12 cellular contexts compared by ENCODE assay signal in genomic region chr1:207827488-207827830, GRCh38.
DNase-seq lines count a peak whose midpoint lies in the region; ATAC-seq and TF ChIP-seq lines count a peak whose summit lies in the region.
"Had no signal": no experiment of that assay in that cellular context is flagged by ENCODE, and none has a peak within 500 bp of the region (broad histone marks: within the 10 kb centered on the region; RNA-seq: fewer than 3 reads in every experiment).

No MANE protein-coding gene starts in this region.

- no peaks in the 10 kb centered on the region for H3K9me3 ChIP-seq in CD8-positive, alpha-beta T cell (ENCODE audit: low read length)
- H3K9me3 ChIP-seq in T-helper 17 cell (ENCODE audit: control insufficient read depth, low read length, poor library complexity, severe bottlenecking) (no peaks in the 10 kb centered on the region), right atrium auricular region (no peaks in the 10 kb centered on the region), skeletal muscle satellite cell (replicated peaks; ENCODE audit: low read length) (no peaks in the 10 kb centered on the region)

- peaks cover 74% of the 10 kb centered on the region for H3K4me1 ChIP-seq in CD8-positive, alpha-beta T cell (ENCODE audit: insufficient read depth, low read length)
- H3K4me1 ChIP-seq in right atrium auricular region (peaks cover 0 to 84% of the 10 kb centered on the region in 2 donors), skeletal muscle satellite cell (ENCODE audit: control insufficient read depth, insufficient read depth, low read length) (peaks cover 66% of the 10 kb centered on the region)

- H3K9ac ChIP-seq in skeletal muscle satellite cell (ENCODE audit: low read depth, low read length) = peak overlapping the region; percentile 70

- no peaks in the 10 kb centered on the region for H3K9me3 Mint-ChIP-seq in CD8-positive, alpha-beta T cell
- H3K9me3 Mint-ChIP-seq: endodermal cell had no signal

- POLR2A ChIA-PET in CD8-positive, alpha-beta T cell (lab: Charles Lee) = interaction anchor here (1.2 to 3.0 kb wide), 4 partner anchors 34 to 40 kb away, joined by 3 to 17 read pairs (median 6); no protein-coding TSS in a partner anchor

- no peak overlapping the region for H3K27ac ChIP-seq in CD8-positive, alpha-beta T cell (ENCODE audit: low read depth, low read length)
- peak overlapping the region; percentile 94 to 96 for H3K27ac ChIP-seq in right atrium auricular region

- H3K4me2 ChIP-seq in skeletal muscle satellite cell (ENCODE audit: low read length) = no peak overlapping the region

- H3K36me3 Mint-ChIP-seq in CD8-positive, alpha-beta T cell = peaks cover 20% of the 10 kb centered on the region
- peaks cover 8% of the 10 kb centered on the region for H3K36me3 Mint-ChIP-seq in T-helper 17 cell (ENCODE audit: low read depth)

- no peaks in the 10 kb centered on the region for H3K27me3 ChIP-seq in CD8-positive, alpha-beta T cell (ENCODE audit: insufficient read depth, low read length)
- H3K27me3 ChIP-seq in right atrium auricular region = no peaks in the 10 kb centered on the region
- H3K27me3 ChIP-seq in skeletal muscle satellite cell (ENCODE audit: control insufficient read depth, insufficient read depth, low read length) = no peaks in the 10 kb centered on the region

- no peaks in the 10 kb centered on the region for H3K27me3 Mint-ChIP-seq in CD8-positive, alpha-beta T cell (ENCODE audit: low read depth)
- H3K27me3 Mint-ChIP-seq in T-helper 17 cell = no peaks in the 10 kb centered on the region

- H3K36me3 ChIP-seq in CD8-positive, alpha-beta T cell (ENCODE audit: insufficient read depth, low read length) = no peaks in the 10 kb centered on the region
- no peaks in the 10 kb centered on the region for H3K36me3 ChIP-seq in right atrium auricular region
- no peaks in the 10 kb centered on the region for H3K36me3 ChIP-seq in skeletal muscle satellite cell (ENCODE audit: insufficient read depth, low read length)

- H3K27ac Mint-ChIP-seq in CD8-positive, alpha-beta T cell = peak overlapping the region; percentile 98
- H3K27ac Mint-ChIP-seq in T-helper 17 cell = peak overlapping the region; percentile 88

- H3K4me3 ChIP-seq in CD8-positive, alpha-beta T cell (ENCODE audit: low read depth, low read length) = no peak overlapping the region
- no peak overlapping the region for H3K4me3 ChIP-seq in right atrium auricular region
- H3K4me3 ChIP-seq in skeletal muscle satellite cell (ENCODE audit: low read length) = no peak overlapping the region

- H3K4me3 Mint-ChIP-seq in CD8-positive, alpha-beta T cell = peak overlapping the region; percentile 84
- H3K4me3 Mint-ChIP-seq in T-helper 17 cell = no peak overlapping the region
- H3K4me3 Mint-ChIP-seq: endodermal cell had no signal

- intact Hi-C loops in CD8-positive, alpha-beta T cell (cut with DNase I, micrococcal nuclease) = loop anchor here (10.0 kb wide), 1 partner anchor 417 kb away; the partner anchor contains the start of gene PLXNA2 (in 2 of the 2)

- peaks cover 90% of the 10 kb centered on the region for H3K4me1 Mint-ChIP-seq in CD8-positive, alpha-beta T cell (ENCODE audit: low read depth)
- H3K4me1 Mint-ChIP-seq in T-helper 17 cell = peaks cover 72% of the 10 kb centered on the region

- CTCF ChIA-PET in CD8-positive, alpha-beta T cell (lab: Charles Lee) = interaction anchor here (1.0 to 17.5 kb wide), 7 partner anchors 9 to 136 kb away, joined by 4 to 321 read pairs (median 7); no protein-coding TSS in a partner anchor

- ATAC-seq in CD8-positive, alpha-beta T cell = no peak
- ATAC-seq in T-helper 17 cell (no peak), HG02840 (IDR thresholded peaks at IDR 0.05; ENCODE audit: low FRiP score, unreplicated experiment) (no peak), HG02623 (IDR thresholded peaks at IDR 0.05; ENCODE audit: unreplicated experiment) (no peak), GM19324 (IDR thresholded peaks at IDR 0.05; ENCODE audit: low FRiP score, unreplicated experiment) (no peak)

- DNase-seq in CD8-positive, alpha-beta T cell = no peak
- DNase-seq in T-helper 17 cell = no peak
- no peak for DNase-seq in right atrium auricular region (ENCODE audit: low spot score)
- DNase-seq in inferior parietal cortex (ENCODE audit: extremely low spot score) = no peak
- DNase-seq: activated gamma-delta T cell, endodermal cell, H7, NCI-H748 treated with DMSO at 0.1 percent for 48 hours had no signal

- no peak for TF ChIP-seq CTCF in CD8-positive, alpha-beta T cell (IDR thresholded peaks at IDR 0.05)
- TF ChIP-seq CTCF in right atrium auricular region (IDR thresholded peaks at IDR 0.05) = no peak
